In genomic region chr6:157236040-157236725, GRCh38 we compare ENCODE assay signal across 8 cellular contexts.
DNase-seq lines count a peak whose midpoint lies in the region; ATAC-seq lines count a peak whose summit lies in the region.

No MANE protein-coding gene starts in this region.

- H3K27me3 Mint-ChIP-seq in activated naive CD8-positive, alpha-beta T cell treated with anti-CD3 and anti-CD28 coated beads, Interleukin-2, amount 10 ng/mL, durations not matched to agents 7 days and 5 days = peaks cover 56% of the 10 kb centered on the region

- H3K4me3 ChIP-seq in GM23248 (peak overlapping the region; percentile 69), iPS-11a (ENCODE audit: low read depth, low read length) (peak overlapping the region; percentile 55)

- H3K9me2 ChIP-seq in GM23248 (ENCODE audit: insufficient read depth) = no peaks in the 10 kb centered on the region

- peaks cover 18% of the 10 kb centered on the region; the same call in 1 of the 2 replicates for H3F3A ChIP-seq in GM23248 (ENCODE audit: insufficient read depth)

- POLR2A ChIA-PET in activated naive CD8-positive, alpha-beta T cell treated with anti-CD3 and anti-CD28 coated beads, Interleukin-2, amount 10 ng/mL, durations not matched to agents 7 days and 5 days (lab: Charles Lee) = interaction anchor here (1.0 to 2.1 kb wide), 5 partner anchors 8 to 39 kb away, joined by 3 to 8 read pairs (median 3); no protein-coding TSS in a partner anchor

- in situ Hi-C loops in GM23248 (cut with MboI) = no loop called here

- peak overlapping the region; percentile 85 for H2AFZ ChIP-seq in GM23248

- H3K4me1 Mint-ChIP-seq in activated naive CD8-positive, alpha-beta T cell treated with anti-CD3 and anti-CD28 coated beads, Interleukin-2, amount 10 ng/mL, durations not matched to agents 7 days and 5 days = peaks cover 17% of the 10 kb centered on the region

- H3K9ac ChIP-seq in GM23248 = peak overlapping the region; percentile 39

- 5 to 6% methylated on average over 35 to 47 of the region's 76 CpGs for WGBS in GM23248 (ENCODE audit: low coverage in 1 of 2, low lambda C conversion rate in 2 of 2, missing lambda C conversion rate in 2 of 2), 2 experiments

- H3K9me3 ChIP-seq in GM23248 (ENCODE audit: low read depth) = no peaks in the 10 kb centered on the region

- H3K4me3 Mint-ChIP-seq in activated naive CD8-positive, alpha-beta T cell treated with anti-CD3 and anti-CD28 coated beads, Interleukin-2, amount 10 ng/mL, durations not matched to agents 7 days and 5 days = peak overlapping the region; percentile 93

- peaks cover 9% of the 10 kb centered on the region for H3K27me3 ChIP-seq in GM23248 (replicated peaks; ENCODE audit: insufficient read depth)

- H4K20me1 ChIP-seq in GM23248 (ENCODE audit: insufficient read depth) = no peaks in the 10 kb centered on the region

- H3K36me3 Mint-ChIP-seq in activated naive CD8-positive, alpha-beta T cell treated with anti-CD3 and anti-CD28 coated beads, Interleukin-2, amount 10 ng/mL, durations not matched to agents 7 days and 5 days = peaks cover 3% of the 10 kb centered on the region

- H3K4me1 ChIP-seq in GM23248 (ENCODE audit: insufficient read depth) = peaks cover 14% of the 10 kb centered on the region

- H3K79me2 ChIP-seq in GM23248 (ENCODE audit: insufficient read depth) = no peaks in the 10 kb centered on the region

- H3K36me3 ChIP-seq in GM23248 (ENCODE audit: low read depth) = no peaks in the 10 kb centered on the region

- H3K4me2 ChIP-seq in GM23248 (ENCODE audit: unreplicated experiment) = peak overlapping the region; percentile 81

- H3K27ac ChIP-seq in GM23248 = no peak overlapping the region

- ATAC-seq in activated naive CD8-positive, alpha-beta T cell treated with anti-CD3 and anti-CD28 coated beads, Interleukin-2, amount 10 ng/mL, durations not matched to agents 7 days and 5 days (ENCODE audit: low read depth) = peak; percentile 25
- no peak for ATAC-seq in HG03280 (IDR thresholded peaks at IDR 0.05; ENCODE audit: unreplicated experiment)

- peaks cover 3% of the 10 kb centered on the region for H3K9me3 Mint-ChIP-seq in activated naive CD8-positive, alpha-beta T cell treated with anti-CD3 and anti-CD28 coated beads, Interleukin-2, amount 10 ng/mL, durations not matched to agents 7 days and 5 days

- H3K27ac Mint-ChIP-seq in activated naive CD8-positive, alpha-beta T cell treated with anti-CD3 and anti-CD28 coated beads, Interleukin-2, amount 10 ng/mL, durations not matched to agents 7 days and 5 days = no peak overlapping the region

- DNase-seq in GM23248 (peak; percentile 23), inferior parietal cortex (ENCODE audit: extremely low spot score) (no peak), mucosa of gallbladder (ENCODE audit: low spot score) (no peak), DMS114 treated with DMSO at 0.1 percent for 48 hours (lab: John Stamatoyannopoulos, UW; ENCODE audit: unreplicated experiment) (no peak)
- DNase-seq in activated naive CD8-positive, alpha-beta T cell treated with anti-CD3 and anti-CD28 coated beads, Interleukin-2, amount 10 ng/mL, durations not matched to agents 7 days and 5 days = peak; percentile 58
- peak; percentile 18 for DNase-seq in stimulated activated CD8-positive, alpha-beta memory T cell treated with anti-CD3 and anti-CD28 coated beads, Interleukin-4, amount 100 ng/mL, for 24 hours (ENCODE audit: low read depth)

Comparison
In these comparisons a context has a peak if more than half of its experiments do, and no peak if none do; other contexts are left out.
1. DNase-seq: peak in GM23248 (single experiment), activated naive CD8-positive, alpha-beta T cell treated with anti-CD3 and anti-CD28 coated beads, Interleukin-2, amount 10 ng/mL, durations not matched to agents 7 days and 5 days (single experiment) and stimulated activated CD8-positive, alpha-beta memory T cell treated with anti-CD3 and anti-CD28 coated beads, Interleukin-4, amount 100 ng/mL, for 24 hours (single experiment); none in inferior parietal cortex (single experiment), mucosa of gallbladder (single experiment) and DMS114 treated with DMSO at 0.1 percent for 48 hours (single experiment).